11 cellular contexts compared by ENCODE assay signal in genomic region chr14:34013714-34014055, GRCh38.
A peak's percentile ranks its signal among the peaks of the same experiment; 100 is the strongest.
DNase-seq lines count a peak whose midpoint lies in the region; ATAC-seq and TF ChIP-seq lines count a peak whose summit lies in the region.
"Had no signal": no experiment of that assay in that cellular context is flagged by ENCODE, and none has a peak within 500 bp of the region (broad histone marks: within the 10 kb centered on the region; RNA-seq: fewer than 3 reads in every experiment).

No MANE protein-coding gene starts in this region.

- H3K36me3 ChIP-seq in cardiac muscle cell (no peaks in the 10 kb centered on the region), left ventricle myocardium inferior (no peaks in the 10 kb centered on the region), thymus (ENCODE audit: control insufficient read depth, insufficient read depth) (no peaks in the 10 kb centered on the region), lower lobe of right lung (no peaks in the 10 kb centered on the region)

- no peaks in the 10 kb centered on the region for H3K9me3 ChIP-seq in cardiac muscle cell (ENCODE audit: low read depth)
- no peaks in the 10 kb centered on the region for H3K9me3 ChIP-seq in left ventricle myocardium inferior (replicated peaks)
- H3K9me3 ChIP-seq in thymus (ENCODE audit: control insufficient read depth): no peaks in the 10 kb centered on the region
- H3K9me3 ChIP-seq in lower lobe of right lung: no peaks in the 10 kb centered on the region

- H3K27me3 ChIP-seq in cardiac muscle cell (no peaks in the 10 kb centered on the region), left ventricle myocardium inferior (ENCODE audit: low read depth) (no peaks in the 10 kb centered on the region), thymus (ENCODE audit: control insufficient read depth, insufficient read depth) (no peaks in the 10 kb centered on the region), lower lobe of right lung (ENCODE audit: low read depth) (no peaks in the 10 kb centered on the region)

- H3K4me1 ChIP-seq in cardiac muscle cell (ENCODE audit: low read depth) (peaks cover 15% of the 10 kb centered on the region), left ventricle myocardium inferior (no peaks in the 10 kb centered on the region), thymus (ENCODE audit: control insufficient read depth, insufficient read depth, low read length) (peaks cover 22% of the 10 kb centered on the region), lower lobe of right lung (no peaks in the 10 kb centered on the region)

- ATAC-seq in HG02973 (IDR thresholded peaks at IDR 0.05; ENCODE audit: unreplicated experiment) (peak; percentile 65), lower lobe of right lung (no peak)

- H3K4me3 ChIP-seq in cardiac muscle cell (no peak overlapping the region), left ventricle myocardium inferior (no peak overlapping the region), thymus (ENCODE audit: low read length) (no peak overlapping the region), lower lobe of right lung (no peak overlapping the region)
- H3K4me3 ChIP-seq: lung had no signal

- WGBS in thymus: 5% methylated on average over 5 of the region's 5 CpGs

- TF ChIP-seq CTCF in cardiac muscle cell (IDR thresholded peaks at IDR 0.05; ENCODE audit: low read depth, low read length) (no peak), left ventricle myocardium inferior (IDR thresholded peaks at IDR 0.05; ENCODE audit: borderline replicate concordance) (no peak), lower lobe of right lung (IDR thresholded peaks at IDR 0.05) (no peak)

- no peak for DNase-seq in cardiac muscle cell (ENCODE audit: low read depth in 1 of 2, low spot score in 1 of 2)
- DNase-seq in left ventricle myocardium inferior: no peak
- DNase-seq in NCI-H524 (lab: John Stamatoyannopoulos, UW): peak; percentile 64 to 92
- DNase-seq in lower lobe of right lung: no peak
- DNase-seq in amniotic stem cell (lab: John Stamatoyannopoulos, UW): no peak
- DNase-seq in iPS-NIHi11 (ENCODE audit: low spot score): no peak
- DNase-seq: C1 segment of cervical spinal cord, T1000 had no signal

- H3K27ac ChIP-seq in cardiac muscle cell: peak overlapping the region; percentile 50
- H3K27ac ChIP-seq in left ventricle myocardium inferior (replicated peaks): no peak overlapping the region
- peak overlapping the region; percentile 65 for H3K27ac ChIP-seq in thymus (ENCODE audit: low read depth)
- no peak overlapping the region for H3K27ac ChIP-seq in lower lobe of right lung

- intact Hi-C loops in left ventricle myocardium inferior (cut with micrococcal nuclease) (no loop called here), lower lobe of right lung (cut with DNase I) (no loop called here)

Comparison
In these comparisons a context has a peak if more than half of its experiments do, and no peak if none do; other contexts are left out.
1. H3K27ac ChIP-seq: peak in cardiac muscle cell (single experiment) and thymus (single experiment); none in left ventricle myocardium inferior (single experiment) and lower lobe of right lung (single experiment).
2. DNase-seq: peak in NCI-H524 (2 of 2); none in cardiac muscle cell (0 of 2), left ventricle myocardium inferior (single experiment), lower lobe of right lung (single experiment), amniotic stem cell (single experiment) and iPS-NIHi11 (single experiment).